Comparison of ENCODE assay signal across 10 cellular contexts in the genomic region with DNA sequence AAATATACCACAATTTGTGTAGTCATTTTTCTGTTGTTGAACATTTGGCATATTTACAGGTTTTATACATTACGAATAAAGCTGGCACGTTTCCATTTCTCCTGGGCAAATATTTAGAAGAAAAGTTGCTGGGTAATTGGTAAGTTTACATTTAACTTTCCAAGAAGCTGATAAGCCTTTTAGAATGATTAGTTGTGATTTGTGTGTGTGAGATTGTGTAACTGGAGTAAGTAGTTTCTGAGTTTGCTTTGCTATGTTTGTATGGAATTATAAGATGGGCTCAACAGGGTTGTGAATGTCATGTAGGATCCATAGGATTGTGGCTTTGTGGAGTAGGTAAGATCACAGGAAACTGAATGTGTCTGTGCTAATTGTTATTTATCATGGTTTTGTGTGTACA. TPM values are rescaled to one million over a fixed set of nuclear protein-coding genes. Genes with fewer than 3 reads are reported as not detected.
DNase-seq lines count a peak whose midpoint lies in the region; ATAC-seq, FAIRE-seq and TF ChIP-seq lines count a peak whose summit lies in the region.
"Had no signal": no experiment of that assay in that cellular context is flagged by ENCODE, and none has a peak within 500 bp of the region (broad histone marks: within the 10 kb centered on the region; RNA-seq: fewer than 3 reads in every experiment).

No MANE protein-coding gene starts in this region.

- POLR2A ChIA-PET in A549 (lab: Yijun Ruan, JAX): no interaction called here

- H3K4me3 ChIP-seq in A549 (no peak overlapping the region), HAP-1 (peak overlapping the region; percentile 82; the same call in 1 of the 2 replicates), ascending aorta (peak overlapping the region; percentile 79 to 82), kidney (ENCODE audit: low read length in 2 of 2) (peak overlapping the region; percentile 94 to 100)

- no peak for ATAC-seq in A549
- no peak for ATAC-seq in foreskin keratinocyte

- no peak overlapping the region for H3K9ac ChIP-seq in kidney (ENCODE audit: low read length in 2 of 2)

- in situ Hi-C loops in HAP-1 (cut with MboI; ENCODE audit: low sequenced_read_pairs): no loop called here

- TF ChIP-seq EP300 in A549 (IDR thresholded peaks at IDR 0.05): no peak

- H3K9me3 ChIP-seq in A549 (peaks cover 95% of the 10 kb centered on the region), HAP-1 (peaks cover 5% of the 10 kb centered on the region), ascending aorta (peaks cover 0 to 30% of the 10 kb centered on the region in 2 donors), kidney (ENCODE audit: control insufficient read depth in 1 of 2, low read length in 2 of 2) (no peaks in the 10 kb centered on the region)

- no peak for TF ChIP-seq POLR2A in A549 (IDR thresholded peaks at IDR 0.05; ENCODE audit: low read length)

- H3K36me3 ChIP-seq in HAP-1 (replicated peaks) (peaks cover 10% of the 10 kb centered on the region), ascending aorta (peaks cover 30 to 57% of the 10 kb centered on the region in 2 donors), kidney (ENCODE audit: control insufficient read depth in 1 of 2, insufficient read depth in 2 of 2, low read length in 2 of 2) (peaks cover 7 to 11% of the 10 kb centered on the region in 2 donors)
- H3K36me3 ChIP-seq: ovary had no signal

- CTCF ChIA-PET in A549 (lab: Yijun Ruan, JAX): interaction anchor here (0.6 kb wide), 1 partner anchor 238 kb away, joined by 3 read pairs; no protein-coding TSS in a partner anchor

- intact Hi-C loops in ascending aorta (cut with DNase I): loop anchor here (10.0 kb wide), 2 partner anchors 110 to 460 kb away; partner anchors contain the start of genes OVOL3, POLR2I, TBCB and ZNF567
- intact Hi-C loops in kidney (cut with DNase I): no loop called here

- no peak for TF ChIP-seq CTCF in A549 (IDR thresholded peaks at IDR 0.05)
- TF ChIP-seq CTCF in ascending aorta (IDR thresholded peaks at IDR 0.05): no peak
- no peak for TF ChIP-seq CTCF in kidney (IDR thresholded peaks at IDR 0.05; ENCODE audit: borderline replicate concordance, extremely low read depth, insufficient read depth)
- no peak for TF ChIP-seq CTCF in foreskin keratinocyte (conservative IDR thresholded peaks at IDR 0.05)

- TF ChIP-seq RAD21 in A549 (conservative IDR thresholded peaks at IDR 0.05 in 1 of 2, IDR thresholded peaks at IDR 0.05 in 1 of 2): no peak

- no peak overlapping the region for H3K27ac ChIP-seq in A549
- no peak overlapping the region for H3K27ac ChIP-seq in ascending aorta
- no peak overlapping the region for H3K27ac ChIP-seq in kidney (ENCODE audit: low read depth in 2 of 2, low read length in 2 of 2)
- H3K27ac ChIP-seq in foreskin keratinocyte: no peak overlapping the region
- H3K27ac ChIP-seq: ovary had no signal

- H3K27me3 ChIP-seq in HAP-1 (ENCODE audit: low read depth): no peaks in the 10 kb centered on the region
- no peaks in the 10 kb centered on the region for H3K27me3 ChIP-seq in ascending aorta
- no peaks in the 10 kb centered on the region for H3K27me3 ChIP-seq in foreskin keratinocyte
- H3K27me3 ChIP-seq: ovary had no signal

- peak; percentile 84 for FAIRE-seq in A549 (lab: Jason Lieb, UNC)
- no peak for FAIRE-seq in kidney (lab: Jason Lieb, UNC)

- H3K4me1 ChIP-seq in A549 (no peaks in the 10 kb centered on the region), HAP-1 (peaks cover 4% of the 10 kb centered on the region; the same call in 1 of the 2 replicates), ascending aorta (peaks cover 3 to 9% of the 10 kb centered on the region in 2 donors), kidney (ENCODE audit: control insufficient read depth in 1 of 2, insufficient read depth in 1 of 2, low read depth in 1 of 2, low read length in 2 of 2) (peaks cover 4 to 5% of the 10 kb centered on the region in 2 donors), foreskin keratinocyte (peaks cover 4% of the 10 kb centered on the region)

- 84% methylated on average over 2 of the region's 2 CpGs for WGBS in A549 (ENCODE audit: missing lambda C conversion rate)

- no peak overlapping the region for H3K4me2 ChIP-seq in A549

- DNase-seq in A549 (ENCODE audit: low read depth in 1 of 2, low spot score in 1 of 2) (no peak), HAP-1 (ENCODE audit: low spot score in 2 of 2) (no peak), ascending aorta (ENCODE audit: low spot score in 2 of 2) (no peak), kidney (no peak), NCI-H1417 (lab: John Stamatoyannopoulos, UW) (no peak), foreskin keratinocyte (no peak), HT-29 (ENCODE audit: low spot score) (no peak)
- DNase-seq in stimulated activated naive CD4-positive, alpha-beta T cell treated with Interleukin-2 at 50 U/mL for 16 hours (lab: John Stamatoyannopoulos, UW): no peak
- DNase-seq: KBM-7, ovary had no signal

TF ChIP-seq in A549, 52 proteins besides CTCF, POLR2A, EP300 and RAD21 (continues in another document):
- no peak for TF ChIP-seq REST (IDR thresholded peaks at IDR 0.05)
- TF ChIP-seq, protein P1, sequence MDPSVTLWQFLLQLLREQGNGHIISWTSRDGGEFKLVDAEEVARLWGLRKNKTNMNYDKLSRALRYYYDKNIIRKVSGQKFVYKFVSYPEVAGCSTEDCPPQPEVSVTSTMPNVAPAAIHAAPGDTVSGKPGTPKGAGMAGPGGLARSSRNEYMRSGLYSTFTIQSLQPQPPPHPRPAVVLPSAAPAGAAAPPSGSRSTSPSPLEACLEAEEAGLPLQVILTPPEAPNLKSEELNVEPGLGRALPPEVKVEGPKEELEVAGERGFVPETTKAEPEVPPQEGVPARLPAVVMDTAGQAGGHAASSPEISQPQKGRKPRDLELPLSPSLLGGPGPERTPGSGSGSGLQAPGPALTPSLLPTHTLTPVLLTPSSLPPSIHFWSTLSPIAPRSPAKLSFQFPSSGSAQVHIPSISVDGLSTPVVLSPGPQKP (IDR thresholded peaks at IDR 0.05; ENCODE audit: low read depth, low read length): no peak
- TF ChIP-seq GATA3 (IDR thresholded peaks at IDR 0.05; ENCODE audit: borderline replicate concordance): no peak

RNA-seq across cellular contexts. Expression of gene ZNF529, which starts 1.7 kb away (rescaled TPM):
- polyA plus RNA-seq in A549 (2011; rRNA removed) (6.0 and 7.0 TPM in 2 replicates), A549 (2017; fragmentation: RNase III; extraction: RNeasy Plus Mini Kit Qiagen cat#74134 plus additional on column Dnase treatment) (3.1 to 3.6 TPM (median 3.2 TPM) in 3 replicates), kidney (ENCODE audit: insufficient read depth, low read depth, low replicate concordance) (4.1 TPM), foreskin keratinocyte (1.4 and 1.8 TPM in 2 replicates)
- 1.1 and 1.5 TPM in 2 replicates for polyA plus RNA-seq in A549 (2012; cell fraction: cytosol; rRNA removed)
- polyA plus RNA-seq in A549 (2012; cell fraction: nucleus; rRNA removed): 2.4 and 5.4 TPM in 2 replicates
- polyA minus RNA-seq in A549 (2011; rRNA and poly(A)+ RNA removed): 4.2 and 7.1 TPM in 2 replicates
- total RNA-seq in ascending aorta (3.8 TPM), kidney (17.0 TPM), foreskin keratinocyte (5.8 and 5.9 TPM in 2 replicates)
- total RNA-seq in HT-29 (2014; rRNA removed; shearing (Covaris generic)): 0.25 and 0.44 TPM in 2 replicates

RNA-seq across cellular contexts. Expression of gene ZNF382, which starts 30.4 kb away (rescaled TPM):
- polyA plus RNA-seq in A549 (2011; rRNA removed) (0.24 and 0.30 TPM in 2 replicates), A549 (2017; fragmentation: RNase III; extraction: RNeasy Plus Mini Kit Qiagen cat#74134 plus additional on column Dnase treatment) (0.04 to 0.12 TPM (median 0.08 TPM) in 3 replicates), kidney (ENCODE audit: insufficient read depth, low read depth, low replicate concordance) (1.8 TPM), foreskin keratinocyte (0.87 and 1.5 TPM in 2 replicates)
- polyA plus RNA-seq in A549 (2012; cell fraction: cytosol; rRNA removed): 0.01 and 0.04 TPM in 2 replicates
- polyA plus RNA-seq in A549 (2012; cell fraction: nucleus; rRNA removed): 0.02 and 0.22 TPM in 2 replicates
- polyA minus RNA-seq in A549 (2011; rRNA and poly(A)+ RNA removed): 0.12 and 0.29 TPM in 2 replicates
- total RNA-seq in ascending aorta (0.32 TPM), kidney (11.0 TPM), foreskin keratinocyte (4.4 and 5.7 TPM in 2 replicates)
- not detected in 2 replicates for total RNA-seq in HT-29 (2014; rRNA removed; shearing (Covaris generic))

RNA-seq across cellular contexts. Expression of gene ZNF260, which starts 46.7 kb away (rescaled TPM):
- 19.3 and 25.6 TPM in 2 replicates for polyA plus RNA-seq in A549 (2011; rRNA removed)
- 3.0 and 3.6 TPM in 2 replicates for polyA plus RNA-seq in A549 (2012; cell fraction: cytosol; rRNA removed)
- polyA plus RNA-seq in A549 (2012; cell fraction: nucleus; rRNA removed): 1.4 and 4.0 TPM in 2 replicates
- polyA plus RNA-seq in A549 (2017; fragmentation: RNase III; extraction: RNeasy Plus Mini Kit Qiagen cat#74134 plus additional on column Dnase treatment): 22.0 to 23.8 TPM (median 22.8 TPM) in 3 replicates
- 32.2 and 36.6 TPM in 2 replicates for polyA minus RNA-seq in A549 (2011; rRNA and poly(A)+ RNA removed)
- 2.1 TPM for total RNA-seq in ascending aorta
- total RNA-seq in kidney: 12.8 TPM
- 5.4 TPM for polyA plus RNA-seq in kidney (ENCODE audit: insufficient read depth, low read depth, low replicate concordance)
- total RNA-seq in foreskin keratinocyte: 14.4 and 15.5 TPM in 2 replicates
- polyA plus RNA-seq in foreskin keratinocyte: 2.4 and 2.5 TPM in 2 replicates
- total RNA-seq in HT-29 (2014; rRNA removed; shearing (Covaris generic)): 0.13 and 0.31 TPM in 2 replicates
